In the genomic region with DNA sequence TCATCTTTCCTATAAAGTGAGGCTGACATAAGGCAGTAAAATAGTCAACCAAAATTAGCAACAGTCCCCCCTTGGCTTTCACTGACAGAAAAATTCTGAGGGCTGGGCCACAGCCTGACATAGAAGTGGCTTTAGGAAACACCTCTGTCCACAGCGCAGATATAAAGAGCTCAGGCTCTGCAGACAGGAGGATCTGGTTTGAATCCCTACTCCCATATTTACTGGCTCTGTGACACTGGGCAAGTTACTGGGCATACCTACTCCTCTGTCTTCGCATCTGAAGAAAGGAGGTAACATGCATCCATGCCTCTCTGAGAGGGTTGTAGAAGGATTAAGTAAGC, we compare ENCODE assay signal across 26 cellular contexts.
"Had no signal": no experiment of that assay in that cellular context is flagged by ENCODE, and none has a peak within 500 bp of the region (broad histone marks: within the 10 kb centered on the region; RNA-seq: fewer than 3 reads in every experiment).

No MANE protein-coding gene starts in this region.

- H3K27ac ChIP-seq: ascending aorta, cardiac muscle cell, coronary artery, parathyroid adenoma, testis, transverse colon had no signal

- ATAC-seq: effector memory CD8-positive, alpha-beta T cell; naive thymus-derived CD4-positive, alpha-beta T cell; stimulated activated naive CD8-positive, alpha-beta T cell treated with anti-CD3 and anti-CD28 coated beads, Interleukin-15, Interleukin-2, amounts not matched to agents 100 U/mL and 50 U/mL, for 24 hours had no signal

- H3K9ac ChIP-seq: parathyroid adenoma had no signal

- H3K36me3 ChIP-seq: ascending aorta, cardiac muscle cell, transverse colon had no signal

- H3K9me3 Mint-ChIP-seq: activated naive CD4-positive, alpha-beta T cell treated with anti-CD3 and anti-CD28 coated beads, Interleukin-2, amount 10 ng/mL, durations not matched to agents 7 days and 5 days; activated naive CD8-positive, alpha-beta T cell treated with anti-CD3 and anti-CD28 coated beads, Interleukin-2, amount 10 ng/mL, durations not matched to agents 7 days and 5 days; effector memory CD8-positive, alpha-beta T cell had no signal

- H3K27me3 ChIP-seq: ascending aorta, cardiac muscle cell, dorsolateral prefrontal cortex, testis, transverse colon had no signal

- DNase-seq: activated CD4-positive, alpha-beta T cell treated with anti-CD3 and anti-CD28 coated beads for 48 hours; activated CD4-positive, alpha-beta T cell treated with anti-CD3 and anti-CD28 coated beads, Interleukin-2, amount 50 U/mL, for 48 hours; activated CD8-positive, alpha-beta memory T cell treated with anti-CD3 and anti-CD28 coated beads, Interleukin-2, amount 50 U/mL, for 4 hours; activated gamma-delta T cell; activated naive CD4-positive, alpha-beta T cell treated with anti-CD3 and anti-CD28 coated beads, Interleukin-2, amount 10 ng/mL, durations not matched to agents 7 days and 5 days; activated naive CD8-positive, alpha-beta T cell treated with anti-CD3 and anti-CD28 coated beads, Interleukin-2, amount 10 ng/mL, durations not matched to agents 7 days and 5 days; activated T-cell treated with anti-CD3 and anti-CD28 coated beads, Interleukin-2, amount 50 U/mL, for 1 hour; dorsolateral prefrontal cortex; effector memory CD8-positive, alpha-beta T cell; erythroblast; foreskin fibroblast; kidney glomerular epithelial cell; mammary epithelial cell; naive thymus-derived CD4-positive, alpha-beta T cell; nucleus accumbens; stimulated activated CD4-positive, alpha-beta T cell treated with anti-CD3 and anti-CD28 coated beads, Interleukin-2, amount 100 ng/mL, for 48 hours; stimulated activated naive CD8-positive, alpha-beta T cell treated with anti-CD3 and anti-CD28 coated beads, Interleukin-15, Interleukin-2, amounts not matched to agents 100 U/mL and 50 U/mL, for 24 hours; testis; transverse colon had no signal

- H3K79me2 ChIP-seq: parathyroid adenoma had no signal

- H3K4me1 Mint-ChIP-seq: activated naive CD4-positive, alpha-beta T cell treated with anti-CD3 and anti-CD28 coated beads, Interleukin-2, amount 10 ng/mL, durations not matched to agents 7 days and 5 days; activated naive CD8-positive, alpha-beta T cell treated with anti-CD3 and anti-CD28 coated beads, Interleukin-2, amount 10 ng/mL, durations not matched to agents 7 days and 5 days; naive thymus-derived CD4-positive, alpha-beta T cell had no signal

- H3K4me3 ChIP-seq: ascending aorta, cardiac muscle cell, coronary artery, dorsolateral prefrontal cortex, testis, transverse colon had no signal

- H2AFZ ChIP-seq: parathyroid adenoma had no signal

- H3K9me3 ChIP-seq: ascending aorta, testis, transverse colon had no signal

- H3K4me1 ChIP-seq: parathyroid adenoma, testis had no signal

- H3K27ac Mint-ChIP-seq: activated naive CD4-positive, alpha-beta T cell treated with anti-CD3 and anti-CD28 coated beads, Interleukin-2, amount 10 ng/mL, durations not matched to agents 7 days and 5 days; activated naive CD8-positive, alpha-beta T cell treated with anti-CD3 and anti-CD28 coated beads, Interleukin-2, amount 10 ng/mL, durations not matched to agents 7 days and 5 days; brain; effector memory CD8-positive, alpha-beta T cell; mesothelial cell of epicardium; naive thymus-derived CD4-positive, alpha-beta T cell had no signal

- H3K27me3 Mint-ChIP-seq: activated naive CD4-positive, alpha-beta T cell treated with anti-CD3 and anti-CD28 coated beads, Interleukin-2, amount 10 ng/mL, durations not matched to agents 7 days and 5 days had no signal

- H3K4me3 Mint-ChIP-seq: activated naive CD4-positive, alpha-beta T cell treated with anti-CD3 and anti-CD28 coated beads, Interleukin-2, amount 10 ng/mL, durations not matched to agents 7 days and 5 days; activated naive CD8-positive, alpha-beta T cell treated with anti-CD3 and anti-CD28 coated beads, Interleukin-2, amount 10 ng/mL, durations not matched to agents 7 days and 5 days; brain; effector memory CD8-positive, alpha-beta T cell; mesothelial cell of epicardium; naive thymus-derived CD4-positive, alpha-beta T cell; neural crest cell had no signal

- H3K36me3 Mint-ChIP-seq: activated naive CD4-positive, alpha-beta T cell treated with anti-CD3 and anti-CD28 coated beads, Interleukin-2, amount 10 ng/mL, durations not matched to agents 7 days and 5 days; activated naive CD8-positive, alpha-beta T cell treated with anti-CD3 and anti-CD28 coated beads, Interleukin-2, amount 10 ng/mL, durations not matched to agents 7 days and 5 days; brain; naive thymus-derived CD4-positive, alpha-beta T cell had no signal
